ENCODE assay signal across 12 cellular contexts in the genomic region with DNA sequence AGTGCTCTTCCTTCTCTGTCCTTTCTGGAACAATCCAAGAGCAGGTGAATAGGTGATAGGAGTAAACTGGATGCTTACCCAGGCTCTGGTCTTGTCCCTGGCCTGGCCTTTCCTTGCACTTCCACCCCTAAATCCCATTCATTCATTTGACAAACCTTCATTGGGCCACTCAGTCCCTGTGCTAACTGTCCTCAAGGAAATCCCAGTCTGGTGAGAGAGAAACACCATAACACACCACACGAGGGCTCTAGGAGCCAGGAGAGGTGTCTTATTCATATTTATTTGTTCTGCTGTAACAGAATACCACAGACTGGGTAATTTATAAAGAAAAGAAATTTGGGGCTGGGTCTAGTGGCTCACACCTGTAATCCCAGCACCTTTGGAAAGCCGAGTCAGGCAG. TPM values are rescaled to one million over a fixed set of nuclear protein-coding genes. Genes with fewer than 3 reads are reported as not detected.
DNase-seq lines count a peak whose midpoint lies in the region; ATAC-seq and TF ChIP-seq lines count a peak whose summit lies in the region.
"Had no signal": no experiment of that assay in that cellular context is flagged by ENCODE, and none has a peak within 500 bp of the region (broad histone marks: within the 10 kb centered on the region; RNA-seq: fewer than 3 reads in every experiment).

No MANE protein-coding gene starts in this region.

- H3K36me3 ChIP-seq in OCI-LY3 (replicated peaks; ENCODE audit: low read depth, low read length): no peaks in the 10 kb centered on the region
- H3K36me3 ChIP-seq: adrenal gland had no signal

- DNase-seq in 8988T: peak; percentile 78
- peak; percentile 12 for DNase-seq in GM12865 (ENCODE audit: low read depth)
- peak; percentile 28 for DNase-seq in fibroblast of pulmonary artery (ENCODE audit: low read depth)
- DNase-seq in mesothelial cell of epicardium (ENCODE audit: low spot score in 2 of 2, unreplicated experiment in 2 of 2): no peak
- DNase-seq in germinal center (ENCODE audit: low spot score): no peak
- DNase-seq in stimulated activated CD4-positive, alpha-beta T cell treated with anti-CD3 and anti-CD28 coated beads, Interleukin-1b, Interleukin-23, amount 100 ng/mL, for 48 hours: no peak
- DNase-seq: adrenal gland; stimulated activated CD4-positive, alpha-beta T cell treated with anti-CD3 and anti-CD28 coated beads, Interleukin-15, amount 100 ng/mL, for 24 hours; T-helper 9 cell had no signal

- H3K27ac ChIP-seq in OCI-LY3 (ENCODE audit: low read length): no peak overlapping the region

- peaks cover 10% of the 10 kb centered on the region for H3K4me1 ChIP-seq in OCI-LY3 (ENCODE audit: low read length)

- H4K20me1 ChIP-seq in OCI-LY3 (ENCODE audit: insufficient read depth, low read length): no peaks in the 10 kb centered on the region

- peaks cover 10% of the 10 kb centered on the region for H3K27me3 ChIP-seq in OCI-LY3 (ENCODE audit: low read depth, low read length)
- H3K27me3 ChIP-seq: adrenal gland had no signal

- no peak overlapping the region for H3K9ac ChIP-seq in OCI-LY3 (ENCODE audit: low read length)

- no peak overlapping the region for H3K27ac Mint-ChIP-seq in mesothelial cell of epicardium

- H3K4me1 Mint-ChIP-seq in mesothelial cell of epicardium: peaks cover 6% of the 10 kb centered on the region

- no peak overlapping the region for H3K4me3 ChIP-seq in GM12865 (ENCODE audit: low read depth, low read length)
- H3K4me3 ChIP-seq in OCI-LY3 (ENCODE audit: low read length): no peak overlapping the region
- H3K4me3 ChIP-seq in fibroblast of pulmonary artery (replicated peaks; ENCODE audit: low read depth, low read length): no peak overlapping the region
- H3K4me3 ChIP-seq: adrenal gland had no signal

- H3K79me2 ChIP-seq in OCI-LY3 (ENCODE audit: low read length): no peaks in the 10 kb centered on the region

- no peaks in the 10 kb centered on the region for H3K9me3 Mint-ChIP-seq in mesothelial cell of epicardium
- H3K9me3 Mint-ChIP-seq: IgD-negative memory B cell had no signal

- ATAC-seq in GM21423 (IDR thresholded peaks at IDR 0.05; ENCODE audit: unreplicated experiment): no peak

- peaks cover 42% of the 10 kb centered on the region for H3K27me3 Mint-ChIP-seq in mesothelial cell of epicardium (ENCODE audit: low read depth)

- no peak overlapping the region for H3K4me3 Mint-ChIP-seq in mesothelial cell of epicardium

- H3K4me2 ChIP-seq in OCI-LY3 (ENCODE audit: low read length): no peak overlapping the region

- TF ChIP-seq CTCF in GM12865 (IDR thresholded peaks at IDR 0.05; ENCODE audit: insufficient read depth, low read depth, low read length, missing control alignments) (peak; percentile 2), OCI-LY3 (IDR thresholded peaks at IDR 0.05; ENCODE audit: low read depth, low read length) (peak; percentile 37), fibroblast of pulmonary artery (IDR thresholded peaks at IDR 0.05; ENCODE audit: low read length, missing control alignments) (peak; percentile 16), mesothelial cell of epicardium (IDR thresholded peaks at IDR 0.05; ENCODE audit: unreplicated experiment) (no peak)

- H3K9me3 ChIP-seq in OCI-LY3 (ENCODE audit: insufficient read depth, low read length): no peaks in the 10 kb centered on the region
- H3K9me3 ChIP-seq: adrenal gland had no signal

- no peak overlapping the region for H2AFZ ChIP-seq in OCI-LY3 (ENCODE audit: low read depth, low read length)

- H3K36me3 Mint-ChIP-seq in mesothelial cell of epicardium: no peaks in the 10 kb centered on the region
- H3K36me3 Mint-ChIP-seq: IgD-negative memory B cell had no signal

RNA-seq across cellular contexts. Expression of a gene that starts 22.8 kb away (rescaled TPM):
- total RNA-seq in mesothelial cell of epicardium: 0.29 to 0.67 TPM (median 0.31 TPM) in 3 replicates

RNA-seq across cellular contexts. Expression of a gene that starts 30.0 kb away (rescaled TPM):
- 0.76 to 1.2 TPM (median 1.1 TPM) in 3 replicates for total RNA-seq in mesothelial cell of epicardium

RNA-seq across cellular contexts. Expression of a gene that starts 36.7 kb away (rescaled TPM):
- total RNA-seq in mesothelial cell of epicardium: not detected in 3 replicates
- total RNA-seq: adrenal gland had no signal

Comparison
In these comparisons a context has a peak if more than half of its experiments do, and no peak if none do; other contexts are left out.
1. DNase-seq: peak in 8988T (single experiment), GM12865 (single experiment) and fibroblast of pulmonary artery (single experiment); none in mesothelial cell of epicardium (0 of 2), germinal center (single experiment) and stimulated activated CD4-positive, alpha-beta T cell treated with anti-CD3 and anti-CD28 coated beads, Interleukin-1b, Interleukin-23, amount 100 ng/mL, for 48 hours (single experiment).